ENCODE assay signal across 24 cellular contexts in the genomic region with DNA sequence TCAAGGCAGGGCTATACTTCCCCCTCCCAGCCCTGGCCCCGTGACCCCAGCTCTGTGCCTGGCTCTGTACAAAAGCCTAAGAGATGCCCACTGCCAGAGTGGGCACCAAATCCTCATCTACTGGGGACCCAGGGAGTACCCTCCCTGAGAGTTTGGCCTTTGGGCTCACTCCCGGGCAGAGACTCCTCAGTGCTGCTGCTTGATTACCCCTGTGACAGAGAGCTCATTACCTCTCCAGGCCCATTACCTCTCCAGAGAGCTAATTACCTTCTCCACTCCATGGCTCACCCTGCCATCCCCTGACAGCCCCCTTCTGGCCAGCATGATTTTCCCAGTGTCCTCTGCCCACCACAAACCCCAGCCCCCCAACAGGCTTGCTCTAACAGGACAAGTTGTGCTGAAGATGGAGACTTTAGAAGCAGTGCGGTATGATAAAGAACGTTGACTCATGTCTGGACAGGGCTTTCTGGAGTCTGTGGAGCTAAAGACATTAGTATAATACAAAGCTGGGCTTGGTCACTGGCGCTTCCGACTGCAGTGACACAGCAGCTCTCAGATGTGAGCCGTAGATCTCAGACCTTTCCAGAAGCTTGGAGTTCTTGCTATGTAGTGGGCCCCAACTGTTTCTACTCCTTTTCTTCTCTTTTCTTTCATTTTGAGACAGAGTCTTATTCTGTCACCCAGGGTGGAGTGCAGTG.
DNase-seq lines count a peak whose midpoint lies in the region; ATAC-seq, FAIRE-seq and TF ChIP-seq lines count a peak whose summit lies in the region.
"Had no signal": no experiment of that assay in that cellular context is flagged by ENCODE, and none has a peak within 500 bp of the region (broad histone marks: within the 10 kb centered on the region; RNA-seq: fewer than 3 reads in every experiment).

No MANE protein-coding gene starts in this region.

- TF ChIP-seq EP300 in K562 (IDR thresholded peaks at IDR 0.05; ENCODE audit: low read length): no peak

- H3K36me3 ChIP-seq in K562 (ENCODE audit: control insufficient read depth, insufficient read depth, low read length): no peaks in the 10 kb centered on the region
- H3K36me3 ChIP-seq: BLaER1 had no signal

- H3K36me3 Mint-ChIP-seq in activated naive CD4-positive, alpha-beta T cell treated with anti-CD3 and anti-CD28 coated beads, Interleukin-2, amount 10 ng/mL, durations not matched to agents 7 days and 5 days: no peaks in the 10 kb centered on the region
- no peaks in the 10 kb centered on the region for H3K36me3 Mint-ChIP-seq in progenitor cell of endocrine pancreas (ENCODE audit: insufficient read depth)

- CTCF ChIA-PET in activated naive CD4-positive, alpha-beta T cell treated with anti-CD3 and anti-CD28 coated beads, Interleukin-2, amount 10 ng/mL, durations not matched to agents 7 days and 5 days (lab: Charles Lee): interaction anchor here (1.0 kb wide), 1 partner anchor 9 kb away, joined by 3 read pairs; no protein-coding TSS in a partner anchor
- CTCF ChIA-PET in K562 (lab: Yijun Ruan, JAX; ENCODE audit: low intra/inter-chr PET ratio): no interaction called here

- H3K9ac ChIP-seq in K562 (ENCODE audit: insufficient read depth in 1 of 2, low read depth in 2 of 2, low read length in 2 of 2): peak overlapping the region in 1 of 2 experiments; percentile 61; a peak in 1 of 4 replicates
- H3K9ac ChIP-seq: BLaER1 had no signal

- peaks cover 0 to 2% of the 10 kb centered on the region in 2 experiments; a peak in 2 of 5 replicates for H3K27me3 ChIP-seq in K562 (ENCODE audit: control insufficient read depth in 2 of 2, insufficient read depth in 2 of 2, low read length in 2 of 2)
- H3K27me3 ChIP-seq: BLaER1 had no signal

- peaks cover 16% of the 10 kb centered on the region for H3K27me3 Mint-ChIP-seq in activated naive CD4-positive, alpha-beta T cell treated with anti-CD3 and anti-CD28 coated beads, Interleukin-2, amount 10 ng/mL, durations not matched to agents 7 days and 5 days
- peaks cover 7% of the 10 kb centered on the region for H3K27me3 Mint-ChIP-seq in progenitor cell of endocrine pancreas
- H3K27me3 Mint-ChIP-seq: CD4-positive, alpha-beta T cell had no signal

- TF ChIP-seq POLR2A in K562 (conservative IDR thresholded peaks at IDR 0.05): no peak

- no peak overlapping the region for H3K27ac ChIP-seq in K562 (ENCODE audit: extremely low read depth, low read depth, low read length)
- H3K27ac ChIP-seq: 22Rv1, BLaER1, HL-60 had no signal

- DNase-seq in activated naive CD4-positive, alpha-beta T cell treated with anti-CD3 and anti-CD28 coated beads, Interleukin-2, amount 10 ng/mL, durations not matched to agents 7 days and 5 days: no peak
- DNase-seq in activated naive CD4-positive, alpha-beta T cell (lab: John Stamatoyannopoulos, UW): no peak
- DNase-seq in K562 (ENCODE audit: extremely low read depth in 1 of 4, low spot score in 3 of 4) (peak in 1 of 4 experiments; percentile 57), fibroblast of the aortic adventitia (ENCODE audit: low read depth) (peak; percentile 30), progenitor cell of endocrine pancreas (ENCODE audit: low spot score, unreplicated experiment) (no peak), GM19240 (ENCODE audit: insufficient read length, low spot score) (no peak)
- DNase-seq: ACHN; CD4-positive, alpha-beta T cell; COR-L47; DMS79; H7; HFFc6; NCI-H1105 treated with DMSO at 0.1 percent for 48 hours; NCI-H2029 treated with DMSO at 0.1 percent for 48 hours; NCI-H2171; NCI-H345; NCI-H524; Right ventricle myocardium superior had no signal

- H3K9me3 Mint-ChIP-seq in activated naive CD4-positive, alpha-beta T cell treated with anti-CD3 and anti-CD28 coated beads, Interleukin-2, amount 10 ng/mL, durations not matched to agents 7 days and 5 days: no peaks in the 10 kb centered on the region
- H3K9me3 Mint-ChIP-seq in progenitor cell of endocrine pancreas (ENCODE audit: low read depth): no peaks in the 10 kb centered on the region
- H3K9me3 Mint-ChIP-seq: CD4-positive, alpha-beta T cell; HFFc6 had no signal

- H3K9me3 ChIP-seq in K562 (replicated peaks; ENCODE audit: control insufficient read depth, insufficient read depth, low read depth, low read length): no peaks in the 10 kb centered on the region
- H3K9me3 ChIP-seq: BLaER1 had no signal

- peak; percentile 65 for FAIRE-seq in K562 (lab: Jason Lieb, UNC)
- FAIRE-seq: RCC 7860 had no signal

- no peak overlapping the region for H3K4me3 Mint-ChIP-seq in activated naive CD4-positive, alpha-beta T cell treated with anti-CD3 and anti-CD28 coated beads, Interleukin-2, amount 10 ng/mL, durations not matched to agents 7 days and 5 days
- H3K4me3 Mint-ChIP-seq in progenitor cell of endocrine pancreas (ENCODE audit: low read depth): no peak overlapping the region
- H3K4me3 Mint-ChIP-seq: CD4-positive, alpha-beta T cell; HFFc6 had no signal

- 24% methylated on average over 7 of the region's 7 CpGs for WGBS in K562 (ENCODE audit: insufficient coverage, low coverage, missing lambda C conversion rate)

- H3K4me3 ChIP-seq in K562 (no peak overlapping the region), fibroblast of the aortic adventitia (ENCODE audit: low read depth, low read length) (no peak overlapping the region)
- H3K4me3 ChIP-seq: BLaER1 had no signal

- no peaks in the 10 kb centered on the region for H3K4me1 Mint-ChIP-seq in activated naive CD4-positive, alpha-beta T cell treated with anti-CD3 and anti-CD28 coated beads, Interleukin-2, amount 10 ng/mL, durations not matched to agents 7 days and 5 days
- H3K4me1 Mint-ChIP-seq in progenitor cell of endocrine pancreas (ENCODE audit: low read depth): no peaks in the 10 kb centered on the region

- H3K4me1 ChIP-seq in K562 (replicated peaks in 1 of 2; ENCODE audit: control insufficient read depth in 2 of 2, insufficient read depth in 2 of 2, low read length in 2 of 2): peaks cover 5 to 10% of the 10 kb centered on the region in 2 experiments; a peak in 3 of 5 replicates

- POLR2A ChIA-PET in K562 (lab: Yijun Ruan, JAX): interaction anchor here (0.8 to 0.9 kb wide), 2 partner anchors 22 to 260 kb away, joined by 3 read pairs; no protein-coding TSS in a partner anchor

- H4K20me1 ChIP-seq in K562 (replicated peaks; ENCODE audit: control insufficient read depth, insufficient read depth, low read length): no peaks in the 10 kb centered on the region
- H4K20me1 ChIP-seq: BLaER1 had no signal

- BruUV-seq in K562 (replicated peaks; lab: Mats Ljungman, UMichigan): no TSS peak

- H3K4me2 ChIP-seq in K562 (ENCODE audit: insufficient read depth, low read length): peak overlapping the region; percentile 8; the same call in 1 of the 2 replicates
- H3K4me2 ChIP-seq: BLaER1 had no signal

- H3K27ac Mint-ChIP-seq in activated naive CD4-positive, alpha-beta T cell treated with anti-CD3 and anti-CD28 coated beads, Interleukin-2, amount 10 ng/mL, durations not matched to agents 7 days and 5 days: peak overlapping the region; percentile 14
- peak overlapping the region; percentile 20 for H3K27ac Mint-ChIP-seq in progenitor cell of endocrine pancreas
- H3K27ac Mint-ChIP-seq: CD4-positive, alpha-beta T cell; HFFc6 had no signal

- H3K79me2 ChIP-seq in K562 (ENCODE audit: control insufficient read depth, insufficient read depth, low read length): no peaks in the 10 kb centered on the region

- in situ Hi-C loops in K562 (cut with MboI): no loop called here

- ATAC-seq in K562: peak; percentile 76
- no peak for ATAC-seq in HG02884 (IDR thresholded peaks at IDR 0.05; ENCODE audit: unreplicated experiment)
- ATAC-seq in GM19463 (IDR thresholded peaks at IDR 0.05; ENCODE audit: unreplicated experiment): no peak

- TF ChIP-seq CTCF in K562 (IDR thresholded peaks at IDR 0.05 in 2 of 3, conservative IDR thresholded peaks at IDR 0.05 in 1 of 3; ENCODE audit: insufficient read depth in 2 of 3, low read depth in 1 of 3, low read length in 3 of 3) (0 out of 6 replicates have a peak, but pooled peaks of 1 of the 3 experiments have one; percentile 11), fibroblast of the aortic adventitia (IDR thresholded peaks at IDR 0.05; ENCODE audit: insufficient read depth, low read length) (no peak), progenitor cell of endocrine pancreas (IDR thresholded peaks at IDR 0.05; ENCODE audit: unreplicated experiment) (no peak)

- intact Hi-C loops in K562 (cut with micrococcal nuclease): no loop called here

- H2AFZ ChIP-seq in K562 (ENCODE audit: low read depth, low read length): peak overlapping the region; percentile 23

- TF ChIP-seq RAD21 in K562 (CRISPR knock-in tag; conservative IDR thresholded peaks at IDR 0.05 in 1 of 2, IDR thresholded peaks at IDR 0.05 in 1 of 2): no peak

- no peaks in the 10 kb centered on the region for H3K9me1 ChIP-seq in K562 (ENCODE audit: control insufficient read depth, insufficient read depth, low read length)

TF ChIP-seq in K562, 482 proteins besides CTCF, POLR2A, EP300 and RAD21 (continues in another document):
- TF ChIP-seq CTBP1 (IDR thresholded peaks at IDR 0.05; ENCODE audit: borderline replicate concordance) (no peak), C11orf30 (IDR thresholded peaks at IDR 0.05; ENCODE audit: low read depth) (peak; percentile 61), MCM2 (IDR thresholded peaks at IDR 0.05; ENCODE audit: low read depth) (no peak), ZFP36 (IDR thresholded peaks at IDR 0.05; ENCODE audit: low read depth, low read length, partially characterized antibody) (peak; percentile 4), COPS2 (conservative IDR thresholded peaks at IDR 0.05) (no peak), SMARCA4 (IDR thresholded peaks at IDR 0.05) (peak; percentile 36; the same call in 1 of the 2 replicates), RBM25 (IDR thresholded peaks at IDR 0.05; ENCODE audit: low read depth, low read length, severe bottlenecking) (peak; percentile 52), ADNP (tag; IDR thresholded peaks at IDR 0.05) (peak; percentile 66), ZNF436 (CRISPR knock-in tag; IDR thresholded peaks at IDR 0.05) (no peak), MAFK (IDR thresholded peaks at IDR 0.05; ENCODE audit: low read length) (peak; percentile 12; the same call in 1 of the 2 replicates), KDM1A (IDR thresholded peaks at IDR 0.05) (peak; percentile 13 to 51; a peak in 1 of 4 replicates), TCF3 (CRISPR knock-in tag; IDR thresholded peaks at IDR 0.05) (0 out of 2 replicates have a peak, but pooled peaks have one; percentile 14), NFE2 (IDR thresholded peaks at IDR 0.05; ENCODE audit: low read depth) (peak; percentile 59), ETV6 (IDR thresholded peaks at IDR 0.05; ENCODE audit: borderline replicate concordance in 1 of 2, low read depth in 2 of 2, low read length in 1 of 2) (no peak), ETV6 (CRISPR knock-in tag; IDR thresholded peaks at IDR 0.05; ENCODE audit: borderline replicate concordance) (no peak)
